37 cellular contexts compared by ENCODE assay signal in the genomic region with DNA sequence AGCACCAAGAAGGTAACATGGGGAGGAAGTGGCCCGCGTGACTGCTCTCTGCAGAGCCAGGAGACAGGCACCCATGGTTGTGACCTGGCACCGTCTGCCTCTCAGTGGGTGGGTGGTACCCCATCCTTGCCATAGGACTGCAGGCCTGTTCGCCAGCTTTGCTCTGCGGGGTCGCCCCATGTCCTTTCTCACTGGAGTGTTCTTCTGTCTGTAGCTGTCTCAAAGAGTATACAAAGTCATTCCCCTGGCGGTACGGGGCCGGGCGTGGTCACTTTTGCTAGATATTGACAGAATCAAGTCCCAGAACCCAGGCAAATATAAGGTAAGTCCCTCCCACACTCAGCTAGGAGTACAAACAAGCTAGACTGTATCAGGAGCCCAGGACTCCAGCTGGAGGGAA. TPM values are rescaled to one million over a fixed set of nuclear protein-coding genes. Genes with fewer than 3 reads are reported as not detected.
"Had no signal": no experiment of that assay in that cellular context is flagged by ENCODE, and none has a peak within 500 bp of the region (broad histone marks: within the 10 kb centered on the region; RNA-seq: fewer than 3 reads in every experiment).

No MANE protein-coding gene starts in this region.

- H3K27ac ChIP-seq: adrenal gland, body of pancreas, brain microvascular endothelial cell, breast epithelium, cardiac muscle cell, VCaP had no signal

- H3K4me3 ChIP-seq: adrenal gland, body of pancreas, breast epithelium, cardiac muscle cell had no signal

- H3K36me3 ChIP-seq: adrenal gland, brain microvascular endothelial cell, breast epithelium, cardiac muscle cell had no signal

- H3K4me1 ChIP-seq: adrenal gland, body of pancreas, breast epithelium had no signal

- FAIRE-seq: astrocyte, TTC549 had no signal

- DNase-seq: activated B cell treated with CpG ODN at 0.5 μM for 24 hours; activated CD4-positive, alpha-beta memory T cell treated with anti-CD3 and anti-CD28 coated beads for 36 hours; activated CD4-positive, alpha-beta T cell treated with anti-CD3 and anti-CD28 coated beads for 4 hours; activated CD4-positive, alpha-beta T cell treated with anti-CD3 and anti-CD28 coated beads, Interleukin-2, amount 10 ng/mL, durations not matched to agents 24 days and 14 days; activated CD4-positive, alpha-beta T cell treated with anti-CD3 and anti-CD28 coated beads, Interleukin-2, amount 50 U/mL, for 1 hour; activated CD4-positive, alpha-beta T cell treated with anti-CD3 and anti-CD28 coated beads, Interleukin-2, amount 50 U/mL, for 4 hours; activated CD4-positive, CD25-positive, alpha-beta regulatory T cell treated with anti-CD3 and anti-CD28 coated beads, Interleukin-2, amount 50 U/mL, for 72 hours; activated CD8-positive, alpha-beta memory T cell treated with anti-CD3 and anti-CD28 coated beads, Interleukin-2, amount 50 U/mL, for 4 hours; activated CD8-positive, alpha-beta T cell treated with anti-CD3 and anti-CD28 coated beads for 36 hours; activated effector memory CD4-positive, alpha-beta T cell treated with anti-CD3 and anti-CD28 coated beads, Interleukin-2, amount 50 U/mL, for 16 hours; activated gamma-delta T cell treated with Interleukin-2 at 50 U/mL for 16 hours; activated naive CD4-positive, alpha-beta T cell; activated naive CD4-positive, alpha-beta T cell treated with anti-CD3 and anti-CD28 coated beads for 36 hours; activated naive CD4-positive, alpha-beta T cell treated with anti-CD3 and anti-CD28 coated beads, Interleukin-2, amount 50 U/mL, for 16 hours; activated naive CD8-positive, alpha-beta T cell treated with anti-CD3 and anti-CD28 coated beads for 36 hours; activated T-cell treated with anti-CD3 and anti-CD28 coated beads for 4 hours; activated T-cell treated with anti-CD3 and anti-CD28 coated beads, Interleukin-2, amount 50 U/mL, for 1 hour; activated T-cell treated with anti-CD3 and anti-CD28 coated beads, Interleukin-2, amount 50 U/mL, for 4 hours; activated T-cell treated with anti-CD3 and anti-CD28 coated beads, Interleukin-2, amount 50 U/mL, for 72 hours; adrenal gland; amniotic stem cell; aorta; body of pancreas; brain microvascular endothelial cell; caudate nucleus; cerebellar nuclear complex; T-helper 1 cell; T-helper 2 cell; T-helper 9 cell had no signal

- ATAC-seq: activated CD8-positive, alpha-beta T cell treated with anti-CD3 and anti-CD28 coated beads for 36 hours; activated naive CD4-positive, alpha-beta T cell treated with anti-CD3 and anti-CD28 coated beads, Interleukin-2, amount 50 U/mL, for 72 hours; activated T-cell treated with anti-CD3 and anti-CD28 coated beads, Interleukin-2, amount 50 U/mL, for 4 hours; activated T-cell treated with anti-CD3 and anti-CD28 coated beads, Interleukin-2, amount 50 U/mL, for 72 hours; activated T-helper 17 cell treated with anti-CD3 and anti-CD28 coated beads, Interleukin-2, amount 50 U/mL, for 72 hours; body of pancreas had no signal

- H3K9me3 ChIP-seq: adrenal gland, body of pancreas, breast epithelium had no signal

- H3K27me3 ChIP-seq: adrenal gland, body of pancreas, brain microvascular endothelial cell, breast epithelium, cardiac muscle cell had no signal

RNA-seq across cellular contexts. Expression of gene TBC1D26, which starts 6.0 kb away (rescaled TPM):
- total RNA-seq: activated CD4-positive, alpha-beta T cell treated with anti-CD3 and anti-CD28 coated beads, Interleukin-2, amount 10 ng/mL, durations not matched to agents 24 days and 14 days; activated T-cell treated with anti-CD3 and anti-CD28 coated beads, Interleukin-2, amount 50 U/mL, for 4 hours; activated T-helper 1 cell treated with anti-CD3 and anti-CD28 coated beads, Interleukin-12 subunit alpha, Interleukin-12 subunit beta, Interleukin-2, Interleukin-4 antibody, amounts not matched to agents 30 ng/mL and 10 ng/mL and 1 ng/mL, durations not matched to agents 14 hours and 24 hours and 36 hours; adrenal gland; aorta; body of pancreas had no signal
